Comparison of ENCODE assay signal across 8 cellular contexts in genomic region chr17:44108440-44109311, GRCh38. TPM values are rescaled to one million over a fixed set of nuclear protein-coding genes. Genes with fewer than 3 reads are reported as not detected.
DNase-seq lines count a peak whose midpoint lies in the region; ATAC-seq and TF ChIP-seq lines count a peak whose summit lies in the region.

No MANE protein-coding gene starts in this region.

- CTCF ChIA-PET in SK-N-SH (lab: Yijun Ruan, JAX) = interaction anchor here (0.6 to 1.7 kb wide), 8 partner anchors 8 to 114 kb away, joined by 3 to 8 read pairs (median 4); no protein-coding TSS in a partner anchor

- POLR2A ChIA-PET in SK-N-SH (lab: Yijun Ruan, JAX) = no interaction called here

- no peak overlapping the region for H2AFZ ChIP-seq in SK-N-SH (ENCODE audit: low read depth)

- peak; percentile 8 to 34; a peak in 2 of 4 replicates for TF ChIP-seq EP300 in SK-N-SH (IDR thresholded peaks at IDR 0.05; ENCODE audit: borderline replicate concordance in 1 of 2, low read depth in 1 of 2, low read length in 1 of 2)
- no peak for TF ChIP-seq EP300 in gastroesophageal sphincter (IDR thresholded peaks at IDR 0.05)

- H3K27ac ChIP-seq in SK-N-SH (ENCODE audit: low read depth in 2 of 2, low read length in 1 of 2) (peak overlapping the region; percentile 48 to 97; a peak in 3 of 4 replicates), gastroesophageal sphincter (peak overlapping the region; percentile 91 to 98 (median 95))

- WGBS in SK-N-SH (ENCODE audit: low lambda C conversion rate) = 36% methylated on average over 12 of the region's 16 CpGs
- 15 to 18% methylated on average over 7 to 13 of the region's 16 CpGs for WGBS in gastroesophageal sphincter (ENCODE audit: low coverage in 1 of 2), 2 donors

- H3K4me3 ChIP-seq in SK-N-SH (ENCODE audit: low read depth in 2 of 2, low read length in 1 of 2) (peak overlapping the region in 1 of 2 experiments; percentile 27; a peak in 1 of 4 replicates), gastroesophageal sphincter (peak overlapping the region in 1 of 2 donors; percentile 50)

- peaks cover 3% of the 10 kb centered on the region for H4K20me1 ChIP-seq in SK-N-SH (ENCODE audit: insufficient read depth)

- H3K27me3 ChIP-seq in SK-N-SH (ENCODE audit: insufficient read depth) (no peaks in the 10 kb centered on the region), gastroesophageal sphincter (no peaks in the 10 kb centered on the region)

- H3K4me1 ChIP-seq in SK-N-SH (ENCODE audit: control insufficient read depth in 1 of 2, insufficient read depth in 2 of 2, low read depth in 1 of 2, low read length in 1 of 2) (peaks cover 40 to 61% of the 10 kb centered on the region in 2 experiments), gastroesophageal sphincter (peaks cover 28 to 100% (median 72%) of the 10 kb centered on the region in 3 donors)

- peaks cover 18% of the 10 kb centered on the region for H3F3A ChIP-seq in SK-N-SH (replicated peaks; ENCODE audit: insufficient read depth)

- DNase-seq in DMS53 (lab: John Stamatoyannopoulos, UW) (peak; percentile 84), SK-N-SH (peak; percentile 52), posterior cingulate gyrus (peak in 7 of 10 donors; percentile 39 to 95 (median 82)), cerebellar nuclear complex (lab: John Stamatoyannopoulos, UW) (no peak), COR-L47 (lab: John Stamatoyannopoulos, UW) (no peak)
- no peak for DNase-seq in NK-92 treated with Interleukin-12 subunit alpha and Interleukin-12 subunit beta, amount 100 ng/mL, for 24 hours (lab: John Stamatoyannopoulos, UW)

- TF ChIP-seq RAD21 in SK-N-SH (IDR thresholded peaks at IDR 0.05; ENCODE audit: low read length) = no peak

- intact Hi-C loops in posterior cingulate gyrus (cut with DNase I) = no loop called here

- H3K36me3 ChIP-seq in SK-N-SH (replicated peaks in 1 of 2; ENCODE audit: control insufficient read depth in 1 of 2, insufficient read depth in 2 of 2, low read length in 1 of 2) (no peaks in the 10 kb centered on the region), gastroesophageal sphincter (peaks cover 0 to 16% of the 10 kb centered on the region in 2 donors)

- TF ChIP-seq CTCF in SK-N-SH (IDR thresholded peaks at IDR 0.05) (no peak), gastroesophageal sphincter (IDR thresholded peaks at IDR 0.05) (no peak)

- H3K79me2 ChIP-seq in SK-N-SH (ENCODE audit: insufficient read depth) = peaks cover 62% of the 10 kb centered on the region

- H3K9me2 ChIP-seq in SK-N-SH = no peaks in the 10 kb centered on the region

- H3K9ac ChIP-seq in SK-N-SH = peak overlapping the region; percentile 58; the same call in 1 of the 2 replicates

- ATAC-seq in gastroesophageal sphincter (peak; percentile 92), GM21619 (IDR thresholded peaks at IDR 0.05; ENCODE audit: unreplicated experiment) (no peak)

- peak overlapping the region; percentile 83 for H3K4me2 ChIP-seq in SK-N-SH

- H3K9me3 ChIP-seq in SK-N-SH (no peaks in the 10 kb centered on the region), gastroesophageal sphincter (no peaks in the 10 kb centered on the region)

- TF ChIP-seq POLR2A in gastroesophageal sphincter (IDR thresholded peaks at IDR 0.05) = no peak

TF ChIP-seq in SK-N-SH, 30 proteins besides CTCF, POLR2A, EP300 and RAD21 (continues in another document):
- TF ChIP-seq POLR2AphosphoS5 (IDR thresholded peaks at IDR 0.05; ENCODE audit: low read depth, low read length) (0 out of 2 replicates have a peak, but pooled peaks have one; percentile 38), FOXM1 (IDR thresholded peaks at IDR 0.05; ENCODE audit: low read depth) (no peak), NFIC (IDR thresholded peaks at IDR 0.05; ENCODE audit: borderline replicate concordance) (peak; percentile 74; the same call in 1 of the 2 replicates), EZH2phosphoT487 (IDR thresholded peaks at IDR 0.05; ENCODE audit: borderline replicate concordance, low read depth) (no peak), TCF12 (IDR thresholded peaks at IDR 0.05) (peak; percentile 70; the same call in 1 of the 2 replicates), MAX (IDR thresholded peaks at IDR 0.05; ENCODE audit: low read depth) (peak; percentile 77), USF1 (IDR thresholded peaks at IDR 0.05; ENCODE audit: borderline replicate concordance, low read depth) (no peak), JUND (IDR thresholded peaks at IDR 0.05) (peak; percentile 81), CHD2 (IDR thresholded peaks at IDR 0.05; ENCODE audit: low read length, partially characterized antibody) (no peak), TEAD4 (IDR thresholded peaks at IDR 0.05; ENCODE audit: borderline replicate concordance, insufficient read depth) (0 out of 2 replicates have a peak, but pooled peaks have one; percentile 50), FOSL2 (IDR thresholded peaks at IDR 0.05; ENCODE audit: borderline replicate concordance, low read depth) (peak; percentile 88), TAF1 (IDR thresholded peaks at IDR 0.05; ENCODE audit: borderline replicate concordance, low read depth, low read length) (no peak), MXI1 (IDR thresholded peaks at IDR 0.05; ENCODE audit: low read depth, low read length) (no peak), GABPA (IDR thresholded peaks at IDR 0.05; ENCODE audit: low read depth) (no peak), ZBTB33 (IDR thresholded peaks at IDR 0.05; ENCODE audit: borderline replicate concordance, low read depth) (no peak)
- TF ChIP-seq, protein P1, sequence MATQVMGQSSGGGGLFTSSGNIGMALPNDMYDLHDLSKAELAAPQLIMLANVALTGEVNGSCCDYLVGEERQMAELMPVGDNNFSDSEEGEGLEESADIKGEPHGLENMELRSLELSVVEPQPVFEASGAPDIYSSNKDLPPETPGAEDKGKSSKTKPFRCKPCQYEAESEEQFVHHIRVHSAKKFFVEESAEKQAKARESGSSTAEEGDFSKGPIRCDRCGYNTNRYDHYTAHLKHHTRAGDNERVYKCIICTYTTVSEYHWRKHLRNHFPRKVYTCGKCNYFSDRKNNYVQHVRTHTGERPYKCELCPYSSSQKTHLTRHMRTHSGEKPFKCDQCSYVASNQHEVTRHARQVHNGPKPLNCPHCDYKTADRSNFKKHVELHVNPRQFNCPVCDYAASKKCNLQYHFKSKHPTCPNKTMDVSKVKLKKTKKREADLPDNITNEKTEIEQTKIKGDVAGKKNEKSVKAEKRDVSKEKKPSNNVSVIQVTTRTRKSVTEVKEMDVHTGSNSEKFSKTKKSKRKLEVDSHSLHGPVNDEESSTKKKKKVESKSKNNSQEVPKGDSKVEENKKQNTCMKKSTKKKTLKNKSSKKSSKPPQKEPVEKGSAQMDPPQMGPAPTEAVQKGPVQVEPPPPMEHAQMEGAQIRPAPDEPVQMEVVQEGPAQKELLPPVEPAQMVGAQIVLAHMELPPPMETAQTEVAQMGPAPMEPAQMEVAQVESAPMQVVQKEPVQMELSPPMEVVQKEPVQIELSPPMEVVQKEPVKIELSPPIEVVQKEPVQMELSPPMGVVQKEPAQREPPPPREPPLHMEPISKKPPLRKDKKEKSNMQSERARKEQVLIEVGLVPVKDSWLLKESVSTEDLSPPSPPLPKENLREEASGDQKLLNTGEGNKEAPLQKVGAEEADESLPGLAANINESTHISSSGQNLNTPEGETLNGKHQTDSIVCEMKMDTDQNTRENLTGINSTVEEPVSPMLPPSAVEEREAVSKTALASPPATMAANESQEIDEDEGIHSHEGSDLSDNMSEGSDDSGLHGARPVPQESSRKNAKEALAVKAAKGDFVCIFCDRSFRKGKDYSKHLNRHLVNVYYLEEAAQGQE (IDR thresholded peaks at IDR 0.05; ENCODE audit: low read depth, low read length) = peak; percentile 44; the same call in 1 of the 2 replicates

RNA-seq across cellular contexts. Expression of gene HDAC5, which starts 14.8 kb away (rescaled TPM):
- polyA plus RNA-seq in SK-N-SH (2012; rRNA removed) = 19.0 and 21.0 TPM in 2 replicates
- polyA plus RNA-seq in SK-N-SH (2012; cell fraction: cytosol; rRNA removed) = 6.4 and 12.2 TPM in 2 replicates
- 32.3 and 34.8 TPM in 2 replicates for polyA plus RNA-seq in SK-N-SH (2012; cell fraction: nucleus; rRNA removed)
- 100 to 1,000 TPM in 2 of 4 donors, 10 to 100 TPM in 2; 78.1 to 152 (median 112) TPM for total RNA-seq in gastroesophageal sphincter

RNA-seq across cellular contexts. Expression of gene HROB, which starts 33.1 kb away (rescaled TPM):
- polyA plus RNA-seq in SK-N-SH (2012; rRNA removed) = 3.2 and 4.0 TPM in 2 replicates
- 1.3 and 2.0 TPM in 2 replicates for polyA plus RNA-seq in SK-N-SH (2012; cell fraction: cytosol; rRNA removed)
- polyA plus RNA-seq in SK-N-SH (2012; cell fraction: nucleus; rRNA removed) = 10.1 TPM in 2 replicates
- 1 to 10 TPM in 2 of 4 donors, under 1 TPM in 1, not detected in 1; 0.81 to 1.5 (median 1.3) TPM for total RNA-seq in gastroesophageal sphincter

RNA-seq across cellular contexts. Expression of gene G6PC3, which starts 38.1 kb away (rescaled TPM):
- polyA plus RNA-seq in SK-N-SH (2012; rRNA removed) = 158 and 166 TPM in 2 replicates
- polyA plus RNA-seq in SK-N-SH (2012; cell fraction: cytosol; rRNA removed) = 87.1 and 148 TPM in 2 replicates
- polyA plus RNA-seq in SK-N-SH (2012; cell fraction: nucleus; rRNA removed) = 45.7 and 77.2 TPM in 2 replicates
- total RNA-seq in gastroesophageal sphincter = 10 to 100 TPM; 22.1 to 27.5 (median 26.2) TPM

RNA-seq across cellular contexts. Expression of gene LSM12, which starts 42.2 kb away (rescaled TPM):
- polyA plus RNA-seq in SK-N-SH (2012; rRNA removed) = 26.6 and 31.3 TPM in 2 replicates
- 33.4 and 36.1 TPM in 2 replicates for polyA plus RNA-seq in SK-N-SH (2012; cell fraction: cytosol; rRNA removed)
- polyA plus RNA-seq in SK-N-SH (2012; cell fraction: nucleus; rRNA removed) = 14.7 and 23.4 TPM in 2 replicates
- total RNA-seq in gastroesophageal sphincter = 10 to 100 TPM; 33.3 to 53.0 (median 41.1) TPM

Comparison
In these comparisons a context has a peak if more than half of its experiments do, and no peak if none do; other contexts are left out.
1. DNase-seq: peak in DMS53 (single experiment), SK-N-SH (single experiment) and posterior cingulate gyrus (7 of 10); none in cerebellar nuclear complex (0 of 2), NK-92 treated with Interleukin-12 subunit alpha and Interleukin-12 subunit beta, amount 100 ng/mL, for 24 hours (single experiment) and COR-L47 (single experiment).